ENCODE assay signal across 17 cellular contexts in genomic region chr7:158589653-158590052, GRCh38. TPM values are rescaled to one million over a fixed set of nuclear protein-coding genes. Genes with fewer than 3 reads are reported as not detected.
DNase-seq lines count a peak whose midpoint lies in the region; ATAC-seq and TF ChIP-seq lines count a peak whose summit lies in the region.
"Had no signal": no experiment of that assay in that cellular context is flagged by ENCODE, and none has a peak within 500 bp of the region (broad histone marks: within the 10 kb centered on the region; RNA-seq: fewer than 3 reads in every experiment).

No MANE protein-coding gene starts in this region.

- no peak for TF ChIP-seq CTCF in 22Rv1 (IDR thresholded peaks at IDR 0.05)
- TF ChIP-seq CTCF in VCaP (conservative IDR thresholded peaks at IDR 0.05) = no peak
- no peak for TF ChIP-seq CTCF in prostate gland (IDR thresholded peaks at IDR 0.05)
- TF ChIP-seq CTCF in right atrium auricular region (IDR thresholded peaks at IDR 0.05) = no peak

- no peak overlapping the region for H3K4me3 Mint-ChIP-seq in stimulated activated memory B cell treated with anti-CD40 and anti-IgM and Interleukin-4, amounts not matched to agents 10 μg/mL and 1 μg/mL and 100 μg/mL, for 72 hours

- H3K36me3 ChIP-seq in mucosa of rectum (ENCODE audit: control insufficient read depth in 2 of 2, insufficient read depth in 2 of 2, low read length in 2 of 2) = no peaks in the 10 kb centered on the region
- no peaks in the 10 kb centered on the region for H3K36me3 ChIP-seq in prostate gland
- no peaks in the 10 kb centered on the region for H3K36me3 ChIP-seq in right atrium auricular region
- H3K36me3 ChIP-seq: BLaER1 treated with 17β-estradiol and CSF1 and Interleukin-3, amounts not matched to agents 10 nM and 100 nM had no signal

- H3K27ac ChIP-seq in 22Rv1 = peak overlapping the region; percentile 99
- peak overlapping the region; percentile 90 for H3K27ac ChIP-seq in VCaP
- peak overlapping the region; percentile 25 to 69 for H3K27ac ChIP-seq in mucosa of rectum (ENCODE audit: low read depth in 2 of 2, low read length in 2 of 2)
- H3K27ac ChIP-seq in prostate gland = peak overlapping the region; percentile 78 to 88
- no peak overlapping the region for H3K27ac ChIP-seq in right atrium auricular region
- H3K27ac ChIP-seq: BLaER1 treated with 17β-estradiol and CSF1 and Interleukin-3, amounts not matched to agents 10 nM and 100 nM; GM23248 had no signal

- peaks cover 8 to 13% of the 10 kb centered on the region in 2 donors for H3K27me3 ChIP-seq in mucosa of rectum (ENCODE audit: control insufficient read depth in 2 of 2, insufficient read depth in 2 of 2, low read length in 2 of 2)
- H3K27me3 ChIP-seq in prostate gland (replicated peaks; ENCODE audit: insufficient read depth) = no peaks in the 10 kb centered on the region
- peaks cover 0 to 11% of the 10 kb centered on the region in 2 donors for H3K27me3 ChIP-seq in right atrium auricular region

- no peak overlapping the region for H3K9ac ChIP-seq in mucosa of rectum (ENCODE audit: low read depth in 1 of 2, low read length in 2 of 2)
- H3K9ac ChIP-seq: BLaER1 treated with 17β-estradiol and CSF1 and Interleukin-3, amounts not matched to agents 10 nM and 100 nM; GM23248 had no signal

- H3K27me3 Mint-ChIP-seq in stimulated activated memory B cell treated with anti-CD40 and anti-IgM and Interleukin-4, amounts not matched to agents 10 μg/mL and 1 μg/mL and 100 μg/mL, for 72 hours = peaks cover 41% of the 10 kb centered on the region

- peaks cover 10% of the 10 kb centered on the region for H3K9me3 Mint-ChIP-seq in stimulated activated memory B cell treated with anti-CD40 and anti-IgM and Interleukin-4, amounts not matched to agents 10 μg/mL and 1 μg/mL and 100 μg/mL, for 72 hours

- H3K4me1 Mint-ChIP-seq in stimulated activated memory B cell treated with anti-CD40 and anti-IgM and Interleukin-4, amounts not matched to agents 10 μg/mL and 1 μg/mL and 100 μg/mL, for 72 hours = peaks cover 9% of the 10 kb centered on the region

- peaks cover 13 to 22% of the 10 kb centered on the region in 2 donors for H3K4me1 ChIP-seq in mucosa of rectum (ENCODE audit: control insufficient read depth in 2 of 2, insufficient read depth in 2 of 2, low read length in 2 of 2)
- no peaks in the 10 kb centered on the region for H3K4me1 ChIP-seq in prostate gland (replicated peaks)
- peaks cover 0 to 25% of the 10 kb centered on the region in 2 donors for H3K4me1 ChIP-seq in right atrium auricular region

- H3K27ac Mint-ChIP-seq in stimulated activated memory B cell treated with anti-CD40 and anti-IgM and Interleukin-4, amounts not matched to agents 10 μg/mL and 1 μg/mL and 100 μg/mL, for 72 hours = no peak overlapping the region
- H3K27ac Mint-ChIP-seq: CD4-positive, alpha-beta T cell; H9 had no signal

- TF ChIP-seq POLR2A in prostate gland (IDR thresholded peaks at IDR 0.05) = no peak

- no peaks in the 10 kb centered on the region for H3K36me3 Mint-ChIP-seq in stimulated activated memory B cell treated with anti-CD40 and anti-IgM and Interleukin-4, amounts not matched to agents 10 μg/mL and 1 μg/mL and 100 μg/mL, for 72 hours

- 43% methylated on average over 1 of the region's 1 CpG for WGBS in prostate gland

- H3K9me3 ChIP-seq in mucosa of rectum (ENCODE audit: control insufficient read depth in 2 of 2, low read length in 2 of 2) (no peaks in the 10 kb centered on the region), prostate gland (no peaks in the 10 kb centered on the region), right atrium auricular region (peaks cover 0 to 4% of the 10 kb centered on the region in 2 donors)

- no peak for ATAC-seq in stimulated activated memory B cell treated with anti-CD40 and anti-IgM and Interleukin-4, amounts not matched to agents 10 μg/mL and 1 μg/mL and 100 μg/mL, for 72 hours
- no peak for ATAC-seq in HG03097 (IDR thresholded peaks at IDR 0.05; ENCODE audit: low FRiP score, unreplicated experiment)
- ATAC-seq: GM12878 had no signal

- intact Hi-C loops in prostate gland (cut with DNase I) = no loop called here

- H3K4me3 ChIP-seq in mucosa of rectum (ENCODE audit: low read length in 2 of 2) (no peak overlapping the region), prostate gland (no peak overlapping the region), right atrium auricular region (no peak overlapping the region)
- H3K4me3 ChIP-seq: BLaER1 treated with 17β-estradiol and CSF1 and Interleukin-3, amounts not matched to agents 10 nM and 100 nM; GM12878; GM23248 had no signal

- DNase-seq in prostate gland (ENCODE audit: low spot score) = no peak
- DNase-seq in right atrium auricular region (ENCODE audit: low spot score) = no peak
- DNase-seq: ACHN; Calu3; CD4-positive, alpha-beta T cell; DMS 273 treated with DMSO at 0.1 percent for 48 hours; DMS79; GM23248; H9 had no signal

RNA-seq across cellular contexts. Expression of gene PTPRN2, which starts 2.0 kb away (rescaled TPM):
- total RNA-seq in prostate gland (10 to 100 TPM; 26.1 to 55.5 TPM), right atrium auricular region (1 to 10 TPM; 2.6 to 2.7 TPM)
- total RNA-seq: G401, GM12878, GM23248 had no signal

Comparison
In these comparisons a context has a peak if more than half of its experiments do, and no peak if none do; other contexts are left out.
1. H3K27ac ChIP-seq: peak in 22Rv1 (single experiment), VCaP (single experiment), mucosa of rectum (2 of 2) and prostate gland (2 of 2); none in right atrium auricular region (0 of 2).
2. RNA of gene PTPRN2, which starts 2.0 kb away (total RNA-seq): 26.1 to 55.5 TPM in prostate gland; 2.6 to 2.7 TPM in right atrium auricular region; every median in the first group is over 4 times any median in the second.